20 cellular contexts compared by ENCODE assay signal in the genomic region with DNA sequence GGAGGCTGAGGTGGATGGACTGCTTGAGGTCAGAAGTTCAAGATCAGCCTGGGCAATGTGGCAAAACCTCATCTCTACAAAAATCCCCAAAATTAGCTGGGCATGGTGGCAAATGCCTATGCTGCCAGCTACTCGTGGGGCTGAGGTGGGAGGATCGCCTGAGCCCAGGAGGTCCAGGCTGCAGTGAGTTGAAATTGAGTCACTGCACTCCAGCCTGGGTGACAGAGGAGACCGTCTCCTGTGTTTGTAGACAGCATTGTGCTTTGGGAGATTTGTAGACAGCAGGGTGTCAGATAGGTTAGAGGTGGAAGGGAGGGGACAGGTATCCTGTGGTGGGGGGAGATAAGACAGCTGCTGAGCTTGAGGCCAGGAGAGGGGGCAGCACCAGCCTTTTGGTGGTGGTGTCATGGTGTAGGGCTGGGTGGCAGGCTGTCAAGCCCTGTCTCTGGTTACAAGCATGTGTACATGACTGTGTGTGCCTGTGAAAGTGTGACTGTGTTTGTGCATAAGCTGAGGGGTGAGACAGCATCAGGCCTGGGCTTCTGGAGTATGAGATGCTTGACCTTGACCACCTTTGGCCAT. TPM values are rescaled to one million over a fixed set of nuclear protein-coding genes. Genes with fewer than 3 reads are reported as not detected.
DNase-seq lines count a peak whose midpoint lies in the region; ATAC-seq and TF ChIP-seq lines count a peak whose summit lies in the region.
"Had no signal": no experiment of that assay in that cellular context is flagged by ENCODE, and none has a peak within 500 bp of the region (broad histone marks: within the 10 kb centered on the region; RNA-seq: fewer than 3 reads in every experiment).

No MANE protein-coding gene starts in this region.

- ATAC-seq in HCT116 = no peak
- ATAC-seq in effector memory CD8-positive, alpha-beta T cell (replicated peaks) = no peak
- no peak for ATAC-seq in HG02852 (IDR thresholded peaks at IDR 0.05; ENCODE audit: unreplicated experiment)
- ATAC-seq: GM23338 had no signal

- H2AFZ ChIP-seq in HCT116 (ENCODE audit: low read depth, low read length, poor library complexity, severe bottlenecking) = no peak overlapping the region
- H2AFZ ChIP-seq: GM23338 had no signal

- peaks cover 5 to 28% of the 10 kb centered on the region in 2 experiments for H3K4me1 ChIP-seq in HCT116 (ENCODE audit: control insufficient read depth in 1 of 2, insufficient read depth in 2 of 2, low read length in 2 of 2)
- H3K4me1 ChIP-seq: Peyer's patch had no signal

- H3K9me3 Mint-ChIP-seq in effector memory CD8-positive, alpha-beta T cell = no peaks in the 10 kb centered on the region
- H3K9me3 Mint-ChIP-seq: CD4-positive, alpha-beta memory T cell; GM23338 had no signal

- peaks cover 32 to 72% of the 10 kb centered on the region in 2 donors for H3K27me3 Mint-ChIP-seq in effector memory CD8-positive, alpha-beta T cell

- POLR2A ChIA-PET in HCT116 (lab: Charles Lee) = interaction anchor here (2.6 kb wide), 1 partner anchor 226 kb away, joined by 10 read pairs; no protein-coding TSS in a partner anchor
- POLR2A ChIA-PET in HEK293T (lab: Yijun Ruan, JAX) = no interaction called here

- 0 out of 2 replicates have a peak overlapping the region, but pooled peaks have one; percentile 8 for H3K4me2 ChIP-seq in HCT116 (ENCODE audit: low read length)
- H3K4me2 ChIP-seq: GM23338, SK-N-SH had no signal

- no peak overlapping the region for H3K9ac ChIP-seq in HCT116 (ENCODE audit: low read length)
- H3K9ac ChIP-seq: SK-N-SH had no signal

- H4K20me1 ChIP-seq in HCT116 (ENCODE audit: insufficient read depth) = no peaks in the 10 kb centered on the region

- H3K36me3 Mint-ChIP-seq in effector memory CD8-positive, alpha-beta T cell (ENCODE audit: insufficient read depth) = no peaks in the 10 kb centered on the region
- H3K36me3 Mint-ChIP-seq: CD4-positive, alpha-beta memory T cell had no signal

- no peaks in the 10 kb centered on the region for H3K36me3 ChIP-seq in HCT116 (ENCODE audit: control insufficient read depth in 1 of 2, insufficient read depth in 2 of 2, low read length in 2 of 2)
- H3K36me3 ChIP-seq: Peyer's patch had no signal

- DNase-seq in A172 (ENCODE audit: low spot score) (peak; percentile 40), HCT116 (ENCODE audit: low read depth, low spot score) (no peak), mesenteric fat pad (ENCODE audit: low spot score) (peak; percentile 49), HEK293T (ENCODE audit: extremely low spot score) (no peak), SKM-1 (lab: John Stamatoyannopoulos, UW; ENCODE audit: unreplicated experiment) (no peak), Kasumi-1 (lab: John Stamatoyannopoulos, UW) (no peak)
- DNase-seq in effector memory CD8-positive, alpha-beta T cell = no peak
- DNase-seq: CD4-positive, alpha-beta memory T cell; DND-41; GDM1; NCI-H1092 treated with DMSO at 0.1 percent for 48 hours; NCI-H187; NCI-H2171 treated with DMSO at 0.1 percent for 48 hours; Right ventricle myocardium superior; SK-N-SH had no signal

- H3K4me1 Mint-ChIP-seq in effector memory CD8-positive, alpha-beta T cell (ENCODE audit: low read depth in 2 of 2) = peaks cover 4 to 6% of the 10 kb centered on the region in 2 donors

- no peak overlapping the region for H3K4me3 ChIP-seq in HCT116 (replicated peaks in 1 of 2; ENCODE audit: low read depth in 1 of 2, low read length in 2 of 2)
- H3K4me3 ChIP-seq: GM23338, Peyer's patch had no signal

- no peak for TF ChIP-seq POLR2A in HCT116 (IDR thresholded peaks at IDR 0.05; ENCODE audit: borderline replicate concordance, extremely low read depth, insufficient read depth, insufficient read length)

- H3K4me3 Mint-ChIP-seq in effector memory CD8-positive, alpha-beta T cell = no peak overlapping the region
- H3K4me3 Mint-ChIP-seq: CD4-positive, alpha-beta memory T cell; GM23338 had no signal

- no peaks in the 10 kb centered on the region for H3K79me2 ChIP-seq in HCT116 (ENCODE audit: insufficient read depth, low read length)

- no peak overlapping the region for H3K27ac ChIP-seq in HCT116 (ENCODE audit: low read depth, low read length)
- H3K27ac ChIP-seq: Peyer's patch had no signal

- RAD21 ChIA-PET in HCT116 (lab: Charles Lee; ENCODE audit: low non-redundant PET in 1 of 2, low total read pairs in 2 of 2, uncharacterized antibody in 2 of 2, unreplicated experiment in 2 of 2) = no interaction called here

- H3K9me2 ChIP-seq in HCT116 (ENCODE audit: insufficient read depth) = no peaks in the 10 kb centered on the region
- H3K9me2 ChIP-seq: SK-N-SH had no signal

- no peak for TF ChIP-seq CTCF in HCT116 (IDR thresholded peaks at IDR 0.05 in 2 of 3, conservative IDR thresholded peaks at IDR 0.05 in 1 of 3; ENCODE audit: borderline replicate concordance in 1 of 3, insufficient read depth in 1 of 3, low read depth in 2 of 3, low read length in 2 of 3)

- intact Hi-C loops in HCT116 (cut with micrococcal nuclease) = no loop called here

- no peak for TF ChIP-seq RAD21 in HCT116 (IDR thresholded peaks at IDR 0.05; ENCODE audit: low read depth)

- CTCF ChIA-PET in HCT116 (lab: Charles Lee) (interaction anchor here (1.1 to 5.0 kb wide), 8 partner anchors 11 to 228 kb away, joined by 3 to 185 read pairs (median 15); no protein-coding TSS in a partner anchor), HEK293T (lab: Yijun Ruan, JAX) (interaction anchor here (0.6 to 3.4 kb wide), 7 partner anchors 21 to 227 kb away, joined by 3 to 58 read pairs (median 15); a partner anchor contains a TSS)

- no peaks in the 10 kb centered on the region for H3K27me3 ChIP-seq in HCT116 (ENCODE audit: insufficient read depth, low read length)
- H3K27me3 ChIP-seq: Peyer's patch had no signal

- BruUV-seq in HCT116 (replicated peaks; lab: Mats Ljungman, UMichigan) = no TSS peak

- no peaks in the 10 kb centered on the region for H3K9me3 ChIP-seq in HCT116 (ENCODE audit: control insufficient read depth in 1 of 2, insufficient read depth in 1 of 2, low read depth in 1 of 2, low read length in 2 of 2)
- H3K9me3 ChIP-seq: Peyer's patch, SK-N-SH had no signal

- H3K27ac Mint-ChIP-seq in effector memory CD8-positive, alpha-beta T cell = peak overlapping the region; percentile 6 to 15
- H3K27ac Mint-ChIP-seq: GM23338 had no signal

TF ChIP-seq in HCT116, 20 proteins besides CTCF, POLR2A, EP300 and RAD21:
- TF ChIP-seq FOSL1 (IDR thresholded peaks at IDR 0.05; ENCODE audit: low read depth) = no peak

TF ChIP-seq in HEK293T, 16 proteins besides CTCF, POLR2A, EP300 and RAD21:
- TF ChIP-seq SUZ12 (IDR thresholded peaks at IDR 0.05) (no peak), NFRKB (IDR thresholded peaks at IDR 0.05) (no peak), ZNF384 (IDR thresholded peaks at IDR 0.05) (no peak), FOXA1 (IDR thresholded peaks at IDR 0.05) (no peak), HDGF (IDR thresholded peaks at IDR 0.05; ENCODE audit: borderline replicate concordance) (no peak), SP1 (IDR thresholded peaks at IDR 0.05) (no peak), CTBP1 (IDR thresholded peaks at IDR 0.05; ENCODE audit: borderline replicate concordance) (no peak)

RNA-seq across cellular contexts. Expression of a gene that starts 15.2 kb away (rescaled TPM):
- 2.3 and 6.6 TPM in 2 replicates for total RNA-seq in A172 (2014; rRNA removed; shearing (Covaris generic))
- total RNA-seq in HCT116 (2021; ENCODE audit: unreplicated experiment) (10.8 TPM), mesenteric fat pad (0.55 TPM)
- polyA plus RNA-seq in HCT116 (2012) = 13.7 and 17.2 TPM in 2 replicates
- polyA plus RNA-seq: CD4-positive, alpha-beta memory T cell had no signal

RNA-seq across cellular contexts. Expression of a gene that starts 34.3 kb away (rescaled TPM):
- 108 and 128 TPM in 2 replicates for total RNA-seq in A172 (2014; rRNA removed; shearing (Covaris generic))
- total RNA-seq in HCT116 (2021; ENCODE audit: unreplicated experiment) (64.7 TPM), mesenteric fat pad (48.7 TPM)
- 45.5 and 47.6 TPM in 2 replicates for polyA plus RNA-seq in HCT116 (2012)

RNA-seq across cellular contexts. Expression of a gene that starts 44.4 kb away (rescaled TPM):
- not detected in 2 replicates for total RNA-seq in A172 (2014; rRNA removed; shearing (Covaris generic))
- total RNA-seq in HCT116 (2021; ENCODE audit: unreplicated experiment) (not detected), mesenteric fat pad (not detected)
- not detected in 2 replicates for polyA plus RNA-seq in HCT116 (2012)
- total RNA-seq: A673; CD4-positive, alpha-beta memory T cell; GM23338; NCI-H460; Peyer's patch; Right ventricle myocardium superior had no signal
- polyA plus RNA-seq: CD4-positive, alpha-beta memory T cell; GM23338; SK-N-SH had no signal

Comparison
In these comparisons a context has a peak if more than half of its experiments do, and no peak if none do; other contexts are left out.
1. DNase-seq: peak in A172 (single experiment) and mesenteric fat pad (single experiment); none in HCT116 (single experiment), effector memory CD8-positive, alpha-beta T cell (0 of 3), HEK293T (single experiment), SKM-1 (single experiment) and Kasumi-1 (0 of 2).